Comparison of ENCODE assay signal across 34 cellular contexts in genomic region chr16:25078386-25078978, GRCh38.
"Had no signal": no experiment of that assay in that cellular context is flagged by ENCODE, and none has a peak within 500 bp of the region (broad histone marks: within the 10 kb centered on the region; RNA-seq: fewer than 3 reads in every experiment).

No MANE protein-coding gene starts in this region.

- DNase-seq: activated B cell treated with CpG ODN at 0.5 μM for 24 hours; activated CD4-positive, alpha-beta memory T cell treated with anti-CD3 and anti-CD28 coated beads for 36 hours; activated CD4-positive, alpha-beta T cell treated with anti-CD3 and anti-CD28 coated beads for 4 hours; activated CD4-positive, alpha-beta T cell treated with anti-CD3 and anti-CD28 coated beads, Interleukin-2, amount 10 ng/mL, durations not matched to agents 24 days and 14 days; activated CD4-positive, alpha-beta T cell treated with anti-CD3 and anti-CD28 coated beads, Interleukin-2, amount 50 U/mL, for 1 hour; activated CD4-positive, alpha-beta T cell treated with anti-CD3 and anti-CD28 coated beads, Interleukin-2, amount 50 U/mL, for 4 hours; activated CD4-positive, CD25-positive, alpha-beta regulatory T cell treated with anti-CD3 and anti-CD28 coated beads, Interleukin-2, amount 50 U/mL, for 72 hours; activated CD8-positive, alpha-beta memory T cell treated with anti-CD3 and anti-CD28 coated beads, Interleukin-2, amount 50 U/mL, for 4 hours; activated CD8-positive, alpha-beta T cell treated with anti-CD3 and anti-CD28 coated beads for 36 hours; activated effector memory CD4-positive, alpha-beta T cell treated with anti-CD3 and anti-CD28 coated beads, Interleukin-2, amount 50 U/mL, for 16 hours; activated gamma-delta T cell treated with Interleukin-2 at 50 U/mL for 16 hours; activated naive CD4-positive, alpha-beta T cell; activated naive CD4-positive, alpha-beta T cell treated with anti-CD3 and anti-CD28 coated beads for 36 hours; activated naive CD4-positive, alpha-beta T cell treated with anti-CD3 and anti-CD28 coated beads, Interleukin-2, amount 50 U/mL, for 16 hours; activated naive CD8-positive, alpha-beta T cell treated with anti-CD3 and anti-CD28 coated beads for 36 hours; activated T-cell treated with anti-CD3 and anti-CD28 coated beads for 4 hours; activated T-cell treated with anti-CD3 and anti-CD28 coated beads, Interleukin-2, amount 50 U/mL, for 1 hour; activated T-cell treated with anti-CD3 and anti-CD28 coated beads, Interleukin-2, amount 50 U/mL, for 4 hours; activated T-cell treated with anti-CD3 and anti-CD28 coated beads, Interleukin-2, amount 50 U/mL, for 72 hours; adrenal gland; amniotic stem cell; aorta; body of pancreas; brain microvascular endothelial cell; central memory CD4-positive, alpha-beta T cell; T-helper 1 cell; T-helper 2 cell; T-helper 9 cell had no signal

- ATAC-seq: activated CD8-positive, alpha-beta T cell treated with anti-CD3 and anti-CD28 coated beads for 36 hours; activated naive CD4-positive, alpha-beta T cell treated with anti-CD3 and anti-CD28 coated beads, Interleukin-2, amount 50 U/mL, for 72 hours; activated T-cell treated with anti-CD3 and anti-CD28 coated beads, Interleukin-2, amount 50 U/mL, for 4 hours; activated T-cell treated with anti-CD3 and anti-CD28 coated beads, Interleukin-2, amount 50 U/mL, for 72 hours; activated T-helper 17 cell treated with anti-CD3 and anti-CD28 coated beads, Interleukin-2, amount 50 U/mL, for 72 hours; body of pancreas had no signal

- H3K36me3 ChIP-seq: adrenal gland, brain microvascular endothelial cell, breast epithelium had no signal

- H3K9me3 ChIP-seq: adrenal gland, body of pancreas, breast epithelium had no signal

- FAIRE-seq: astrocyte, TTC549 had no signal

- H3K4me3 ChIP-seq: adrenal gland, body of pancreas, breast epithelium had no signal

- H3K4me1 ChIP-seq: adrenal gland, body of pancreas, breast epithelium had no signal

- H3K27ac ChIP-seq: adrenal gland, body of pancreas, brain microvascular endothelial cell, breast epithelium, VCaP had no signal

- H3K27me3 ChIP-seq: adrenal gland, body of pancreas, brain microvascular endothelial cell, breast epithelium had no signal
